ENCODE assay signal across 24 cellular contexts in genomic region chr18:5986257-5986909, GRCh38.
DNase-seq lines count a peak whose midpoint lies in the region; ATAC-seq, FAIRE-seq and TF ChIP-seq lines count a peak whose summit lies in the region.
"Had no signal": no experiment of that assay in that cellular context is flagged by ENCODE, and none has a peak within 500 bp of the region (broad histone marks: within the 10 kb centered on the region; RNA-seq: fewer than 3 reads in every experiment).

No MANE protein-coding gene starts in this region.

- H3K36me3 Mint-ChIP-seq in GM23338 (ENCODE audit: low read depth): no peaks in the 10 kb centered on the region; the same call in 2 of the 3 replicates
- H3K36me3 Mint-ChIP-seq: CD4-positive, CD25-positive, alpha-beta regulatory T cell; CD8-positive, alpha-beta memory T cell had no signal

- H3K27ac ChIP-seq in GM23338 (ENCODE audit: low read depth) (no peak overlapping the region), HEK293 (ENCODE audit: extremely low read depth, low read depth, low read length) (no peak overlapping the region), GM12878 (ENCODE audit: control insufficient read depth, insufficient read depth) (no peak overlapping the region), esophagus muscularis mucosa (replicated peaks in 1 of 4) (no peak overlapping the region)
- H3K27ac ChIP-seq: GM23248 had no signal

- in situ Hi-C loops in GM12878 (cut with MboI): no loop called here

- H3K4me1 ChIP-seq in GM23338 (ENCODE audit: insufficient read depth) (no peaks in the 10 kb centered on the region), HEK293 (ENCODE audit: control insufficient read depth, insufficient read depth, low read length) (no peaks in the 10 kb centered on the region), GM12878 (ENCODE audit: control insufficient read depth, insufficient read depth, low read length) (peaks cover 25% of the 10 kb centered on the region), esophagus muscularis mucosa (no peaks in the 10 kb centered on the region)
- H3K4me1 ChIP-seq: BE2C had no signal

- peaks cover 15% of the 10 kb centered on the region for H3K4me1 Mint-ChIP-seq in GM23338
- H3K4me1 Mint-ChIP-seq: CD4-positive, CD25-positive, alpha-beta regulatory T cell; CD8-positive, alpha-beta memory T cell had no signal

- no peak for TF ChIP-seq EP300 in GM12878 (IDR thresholded peaks at IDR 0.05; ENCODE audit: borderline replicate concordance in 1 of 2, control insufficient read depth in 1 of 2, low read depth in 2 of 2, low read length in 2 of 2)
- no peak for TF ChIP-seq EP300 in esophagus muscularis mucosa (IDR thresholded peaks at IDR 0.05)

- no peak for TF ChIP-seq CTCF in GM23338 (conservative IDR thresholded peaks at IDR 0.05; ENCODE audit: low read depth in 2 of 2)
- no peak for TF ChIP-seq CTCF in HEK293 (tag by site-specific recombination; IDR thresholded peaks at IDR 0.05)
- no peak for TF ChIP-seq CTCF in GM12878 (IDR thresholded peaks at IDR 0.05 in 2 of 3, conservative IDR thresholded peaks at IDR 0.05 in 1 of 3; ENCODE audit: control insufficient read depth in 2 of 3, extremely low read depth in 1 of 3, insufficient read depth in 1 of 3, low read depth in 3 of 3, low read length in 3 of 3)
- TF ChIP-seq CTCF in esophagus muscularis mucosa (IDR thresholded peaks at IDR 0.05): no peak

- H3K79me2 ChIP-seq in GM23338 (replicated peaks; ENCODE audit: insufficient read depth): no peaks in the 10 kb centered on the region
- H3K79me2 ChIP-seq in GM12878 (ENCODE audit: control insufficient read depth, insufficient read depth, low read length): no peaks in the 10 kb centered on the region

- intact Hi-C loops in GM12878 (cut with micrococcal nuclease; ENCODE audit: unreplicated experiment): no loop called here
- intact Hi-C loops in esophagus muscularis mucosa (cut with DNase I): no loop called here

- no peak overlapping the region for H3K27ac Mint-ChIP-seq in GM23338
- H3K27ac Mint-ChIP-seq: CD4-positive, CD25-positive, alpha-beta regulatory T cell; CD8-positive, alpha-beta memory T cell had no signal

- H3F3A ChIP-seq in GM23338 (replicated peaks; ENCODE audit: low read depth): no peaks in the 10 kb centered on the region

- no TSS peak for BruUV-seq in GM12878 (replicated peaks; lab: Mats Ljungman, UMichigan)

- H3K27me3 Mint-ChIP-seq in GM23338 (ENCODE audit: insufficient read depth, low read depth, poor library complexity): peaks cover 5% of the 10 kb centered on the region
- H3K27me3 Mint-ChIP-seq: CD8-positive, alpha-beta memory T cell had no signal

- TF ChIP-seq POLR2A in GM12878 (IDR thresholded peaks at IDR 0.05; ENCODE audit: low read depth, low read length) (no peak), esophagus muscularis mucosa (IDR thresholded peaks at IDR 0.05; ENCODE audit: low read depth) (no peak)

- RAD21 ChIA-PET in GM12878 (lab: Charles Lee; ENCODE audit: unreplicated experiment): no interaction called here

- H4K20me1 ChIP-seq in GM23338 (replicated peaks; ENCODE audit: insufficient read depth) (no peaks in the 10 kb centered on the region), GM12878 (ENCODE audit: control insufficient read depth, insufficient read depth) (no peaks in the 10 kb centered on the region)

- no peaks in the 10 kb centered on the region for H3K36me3 ChIP-seq in GM23338 (ENCODE audit: insufficient read depth)
- no peaks in the 10 kb centered on the region for H3K36me3 ChIP-seq in HEK293 (ENCODE audit: control insufficient read depth in 2 of 2, insufficient read depth in 1 of 2, low read length in 2 of 2)
- H3K36me3 ChIP-seq in GM12878 (ENCODE audit: control insufficient read depth in 2 of 2, insufficient read depth in 2 of 2, low read length in 1 of 2): no peaks in the 10 kb centered on the region
- no peaks in the 10 kb centered on the region for H3K36me3 ChIP-seq in esophagus muscularis mucosa
- H3K36me3 ChIP-seq: BE2C had no signal

- POLR2A ChIA-PET in HEK293 (lab: Yijun Ruan, JAX): no interaction called here
- POLR2A ChIA-PET in GM12878 (lab: Charles Lee): no interaction called here

- no peak overlapping the region for H3K9ac ChIP-seq in GM12878 (ENCODE audit: control insufficient read depth, insufficient read depth, low read length)
- H3K9ac ChIP-seq: GM23248 had no signal

- H3K4me2 ChIP-seq in GM23338 (no peak overlapping the region), GM12878 (ENCODE audit: control insufficient read depth, insufficient read depth) (no peak overlapping the region)

- no peak overlapping the region for H3K4me3 Mint-ChIP-seq in GM23338
- H3K4me3 Mint-ChIP-seq: CD4-positive, CD25-positive, alpha-beta regulatory T cell; CD8-positive, alpha-beta memory T cell had no signal

- FAIRE-seq in GM12878 (lab: Jason Lieb, UNC): no peak
- FAIRE-seq: A204.1, GM12891, GM19239, H54, K562 had no signal

- no peak for ATAC-seq in GM23338
- ATAC-seq in GM12878: no peak
- ATAC-seq in HG03571 (IDR thresholded peaks at IDR 0.05; ENCODE audit: unreplicated experiment): no peak
- ATAC-seq in GM21737 (IDR thresholded peaks at IDR 0.05; ENCODE audit: unreplicated experiment): no peak
- ATAC-seq: HCT116, K562 had no signal

- peaks cover 6% of the 10 kb centered on the region; the same call in 1 of the 2 replicates for H3K9me2 ChIP-seq in GM23338 (ENCODE audit: insufficient read depth)

- H3K27me3 ChIP-seq in GM23338 (ENCODE audit: insufficient read depth): no peaks in the 10 kb centered on the region
- no peaks in the 10 kb centered on the region for H3K27me3 ChIP-seq in GM12878 (replicated peaks in 1 of 2; ENCODE audit: control insufficient read depth in 2 of 2, insufficient read depth in 2 of 2, low read length in 1 of 2)
- no peaks in the 10 kb centered on the region for H3K27me3 ChIP-seq in esophagus muscularis mucosa
- H3K27me3 ChIP-seq: BE2C had no signal

- SMC1A ChIA-PET in GM12878 (lab: Charles Lee; ENCODE audit: uncharacterized antibody, unreplicated experiment): no interaction called here

- H2AFZ ChIP-seq in GM23338: peak overlapping the region; percentile 69; the same call in 1 of the 2 replicates
- H2AFZ ChIP-seq in GM12878 (ENCODE audit: control insufficient read depth, low read depth, low read length): no peak overlapping the region
- H2AFZ ChIP-seq: GM23248 had no signal

- whole genome bisulfite sequencing in GM12878 (ENCODE audit: insufficient coverage, insufficient replicate concordance, low lambda C conversion rate, missing lambda C conversion rate): 19% methylated on average over 5 of the region's 5 CpGs
- 75% methylated on average over 5 of the region's 5 CpGs for WGBS in esophagus muscularis mucosa

- no peaks in the 10 kb centered on the region for H3K9me3 Mint-ChIP-seq in GM23338

- TF ChIP-seq RAD21 in GM12878 (IDR thresholded peaks at IDR 0.05; ENCODE audit: insufficient read depth, low read depth, low read length): no peak

- H3K4me3 ChIP-seq in GM23338: no peak overlapping the region
- no peak overlapping the region for H3K4me3 ChIP-seq in HEK293 (ENCODE audit: low read depth, low read length)
- no peak overlapping the region for H3K4me3 ChIP-seq in GM12878
- no peak overlapping the region for H3K4me3 ChIP-seq in esophagus muscularis mucosa
- H3K4me3 ChIP-seq: GM23248, K562 had no signal

- DNase-seq in GM23338 (ENCODE audit: low spot score) (no peak), GM12878 (ENCODE audit: low read depth, low spot score) (no peak), esophagus muscularis mucosa (ENCODE audit: extremely low spot score) (peak; percentile 62), NCI-H1105 (lab: John Stamatoyannopoulos, UW) (no peak)
- DNase-seq: ACHN; BE2C; C1 segment of cervical spinal cord; CD4-positive, CD25-positive, alpha-beta regulatory T cell; CD8-positive, alpha-beta memory T cell; COR-L47; DMS 273 treated with DMSO at 0.1 percent for 48 hours; DMS53; DND-41; EL; GM23248 had no signal

- H3K9me3 ChIP-seq in HEK293 (ENCODE audit: control insufficient read depth, insufficient read depth, low read depth, low read length): no peaks in the 10 kb centered on the region
- H3K9me3 ChIP-seq in GM12878 (replicated peaks; ENCODE audit: control insufficient read depth, insufficient read depth, low read length): no peaks in the 10 kb centered on the region; the same call in 1 of the 3 replicates
- no peaks in the 10 kb centered on the region for H3K9me3 ChIP-seq in esophagus muscularis mucosa
- H3K9me3 ChIP-seq: BE2C had no signal

- CTCF ChIA-PET in HEK293 (lab: Yijun Ruan, JAX): no interaction called here
- CTCF ChIA-PET in GM12878 (lab: Yijun Ruan, JAX): interaction anchor here (0.9 kb wide), 1 partner anchor 14 kb away, joined by 3 read pairs; no protein-coding TSS in a partner anchor

TF ChIP-seq in GM23338, 12 proteins besides CTCF, POLR2A, EP300 and RAD21 (continues in another document):
- TF ChIP-seq ZNF114 (CRISPR knock-in tag; IDR thresholded peaks at IDR 0.05): no peak
- TF ChIP-seq NANOG (IDR thresholded peaks at IDR 0.05; ENCODE audit: borderline replicate concordance): no peak
- TF ChIP-seq CREB1 (CRISPR knock-in tag; IDR thresholded peaks at IDR 0.05; ENCODE audit: low read depth): no peak
- TF ChIP-seq EZH2phosphoT487 (IDR thresholded peaks at IDR 0.05; ENCODE audit: unreplicated experiment): no peak

TF ChIP-seq in HEK293, 187 proteins besides CTCF, POLR2A, EP300 and RAD21:
- peak; percentile 43; the same call in 1 of the 2 replicates for TF ChIP-seq ATF2 (tag by site-specific recombination; IDR thresholded peaks at IDR 0.05; ENCODE audit: low read depth)
- no peak for TF ChIP-seq ZEB2 (tag by site-specific recombination; IDR thresholded peaks at IDR 0.05)

TF ChIP-seq in GM12878, 131 proteins besides CTCF, POLR2A, EP300 and RAD21:
- TF ChIP-seq SMARCA5 (IDR thresholded peaks at IDR 0.05) (no peak), ATF7 (IDR thresholded peaks at IDR 0.05; ENCODE audit: low read depth) (peak; percentile 27; the same call in 1 of the 2 replicates)
TF ChIP-seq in GM12878: peak in this region for 1.
